In genomic region chr11:70067591-70068341, GRCh38 we compare ENCODE assay signal across 19 cellular contexts. TPM values are rescaled to one million over a fixed set of nuclear protein-coding genes. Genes with fewer than 3 reads are reported as not detected.
A peak's percentile ranks its signal among the peaks of the same experiment; 100 is the strongest.
DNase-seq lines count a peak whose midpoint lies in the region; ATAC-seq and TF ChIP-seq lines count a peak whose summit lies in the region.
"Had no signal": no experiment of that assay in that cellular context is flagged by ENCODE, and none has a peak within 500 bp of the region (broad histone marks: within the 10 kb centered on the region; RNA-seq: fewer than 3 reads in every experiment).

No MANE protein-coding gene starts in this region.

- peak overlapping the region; percentile 16 for H3K4me3 Mint-ChIP-seq in Calu3 (ENCODE audit: low read depth, unreplicated experiment)
- H3K4me3 Mint-ChIP-seq in mesothelial cell of epicardium = peak overlapping the region; percentile 9
- H3K4me3 Mint-ChIP-seq: activated naive CD8-positive, alpha-beta T cell; stimulated activated naive CD8-positive, alpha-beta T cell treated with anti-CD3 and anti-CD28 coated beads, Interleukin-15, amount 100 ng/mL, for 72 hours; T-cell had no signal

- H3K36me3 Mint-ChIP-seq in Calu3 (ENCODE audit: insufficient read depth, unreplicated experiment) (peaks cover 7% of the 10 kb centered on the region), mesothelial cell of epicardium (no peaks in the 10 kb centered on the region)
- H3K36me3 Mint-ChIP-seq: activated naive CD8-positive, alpha-beta T cell; T-cell had no signal

- H3K4me1 Mint-ChIP-seq in Calu3 (ENCODE audit: low read depth, unreplicated experiment) (peaks cover 33% of the 10 kb centered on the region), mesothelial cell of epicardium (peaks cover 63% of the 10 kb centered on the region)
- H3K4me1 Mint-ChIP-seq: stimulated activated naive CD8-positive, alpha-beta T cell treated with anti-CD3 and anti-CD28 coated beads, Interleukin-15, amount 100 ng/mL, for 72 hours; T-cell had no signal

- no peaks in the 10 kb centered on the region for H3K9me3 ChIP-seq in body of pancreas
- H3K9me3 ChIP-seq in BE2C = no peaks in the 10 kb centered on the region
- no peaks in the 10 kb centered on the region for H3K9me3 ChIP-seq in tibial nerve
- H3K9me3 ChIP-seq: ovary had no signal

- intact Hi-C loops in Calu3 (cut with micrococcal nuclease; ENCODE audit: unreplicated experiment) (no loop called here), body of pancreas (cut with DNase I) (no loop called here)

- H3K36me3 ChIP-seq in body of pancreas (replicated peaks in 1 of 2; ENCODE audit: insufficient read depth in 1 of 2, low read depth in 2 of 2) = no peaks in the 10 kb centered on the region
- no peaks in the 10 kb centered on the region for H3K36me3 ChIP-seq in BE2C
- H3K36me3 ChIP-seq in tibial nerve = no peaks in the 10 kb centered on the region
- H3K36me3 ChIP-seq: ovary had no signal

- peak; percentile 18 for ATAC-seq in body of pancreas
- no peak for ATAC-seq in GM18505 (IDR thresholded peaks at IDR 0.05; ENCODE audit: unreplicated experiment)
- ATAC-seq: left cardiac atrium; stimulated activated naive CD8-positive, alpha-beta T cell treated with anti-CD3 and anti-CD28 coated beads, Interleukin-15, amount 100 ng/mL, for 72 hours; T-cell had no signal

- BruUV-seq in Calu3 (replicated peaks; lab: Mats Ljungman, UMichigan) = no TSS peak

- peaks cover 10% of the 10 kb centered on the region for H3K4me1 ChIP-seq in body of pancreas
- no peaks in the 10 kb centered on the region for H3K4me1 ChIP-seq in BE2C
- no peaks in the 10 kb centered on the region for H3K4me1 ChIP-seq in tibial nerve

- H3K9me3 Mint-ChIP-seq in Calu3 (ENCODE audit: low read depth, unreplicated experiment) (no peaks in the 10 kb centered on the region), mesothelial cell of epicardium (no peaks in the 10 kb centered on the region)
- H3K9me3 Mint-ChIP-seq: stimulated activated naive CD8-positive, alpha-beta T cell treated with anti-CD3 and anti-CD28 coated beads, Interleukin-15, amount 100 ng/mL, for 72 hours; T-cell had no signal

- H3K4me3 ChIP-seq in body of pancreas (no peak overlapping the region), BE2C (ENCODE audit: low read depth, low read length) (no peak overlapping the region), tibial nerve (no peak overlapping the region)
- H3K4me3 ChIP-seq: ovary had no signal

- TF ChIP-seq CTCF in Calu3 (IDR thresholded peaks at IDR 0.05; ENCODE audit: unreplicated experiment) (no peak), body of pancreas (IDR thresholded peaks at IDR 0.05) (no peak), mesothelial cell of epicardium (IDR thresholded peaks at IDR 0.05; ENCODE audit: unreplicated experiment) (no peak), BE2C (IDR thresholded peaks at IDR 0.05; ENCODE audit: low read depth, low read length) (no peak), tibial nerve (IDR thresholded peaks at IDR 0.05) (no peak)

- peak; percentile 72 for DNase-seq in Calu3
- peak; percentile 70 for DNase-seq in HuH-7 (ENCODE audit: low spot score)
- peak in 1 of 4 donors; percentile 4 for DNase-seq in body of pancreas
- DNase-seq in mesothelial cell of epicardium (ENCODE audit: low spot score in 2 of 2, unreplicated experiment in 2 of 2) = peak in 1 of 2 experiments; percentile 41
- DNase-seq in BE2C = no peak
- no peak for DNase-seq in NCI-H1930 (lab: John Stamatoyannopoulos, UW)
- DNase-seq in tibial nerve (ENCODE audit: low spot score in 2 of 2) = no peak
- DNase-seq: activated CD4-positive, alpha-beta T cell treated with anti-CD3 and anti-CD28 coated beads, Interleukin-2, amount 50 U/mL, for 1 hour; KBM-7; left cardiac atrium; NCI-H510A treated with DMSO at 0.1 percent for 48 hours; ovary; stimulated activated CD4-positive, alpha-beta T cell treated with anti-CD3 and anti-CD28 coated beads, Interleukin-4, amount 100 ng/mL, for 24 hours; stimulated activated naive CD8-positive, alpha-beta T cell treated with anti-CD3 and anti-CD28 coated beads, Interleukin-15, amount 100 ng/mL, for 72 hours had no signal

- CTCF ChIA-PET in Calu3 (lab: Charles Lee) = interaction anchor here (0.6 to 1.3 kb wide), 5 partner anchors 8 to 1024 kb away, joined by 3 to 5 read pairs (median 3); no protein-coding TSS in a partner anchor

- H3K27me3 Mint-ChIP-seq in Calu3 (ENCODE audit: unreplicated experiment) (no peaks in the 10 kb centered on the region), mesothelial cell of epicardium (ENCODE audit: low read depth) (peaks cover 10% of the 10 kb centered on the region)

- H3K27ac ChIP-seq in body of pancreas (no peak overlapping the region), tibial nerve (no peak overlapping the region)
- H3K27ac ChIP-seq: C4-2B, ovary had no signal

- WGBS in body of pancreas, 2 donors = 22 to 37% methylated on average over 19 to 20 of the region's 20 CpGs
- WGBS in tibial nerve, 2 donors = 40 to 42% methylated on average over 20 of the region's 20 CpGs

- H3K27me3 ChIP-seq in body of pancreas (no peaks in the 10 kb centered on the region), BE2C (0 out of 2 replicates have a peak, but pooled peaks cover 4% of the 10 kb centered on the region), tibial nerve (peaks cover 0 to 47% of the 10 kb centered on the region in 2 donors)
- H3K27me3 ChIP-seq: ovary had no signal

- TF ChIP-seq POLR2A in body of pancreas (IDR thresholded peaks at IDR 0.05) = no peak
- TF ChIP-seq POLR2A in GM18505 (IDR thresholded peaks at IDR 0.05; ENCODE audit: borderline replicate concordance, extremely low read depth, insufficient read depth, insufficient read length) = no peak
- TF ChIP-seq POLR2A in tibial nerve (IDR thresholded peaks at IDR 0.05) = no peak

- no peak for TF ChIP-seq EP300 in tibial nerve (IDR thresholded peaks at IDR 0.05)

- peak overlapping the region; percentile 35 for H3K27ac Mint-ChIP-seq in Calu3 (ENCODE audit: unreplicated experiment)
- H3K27ac Mint-ChIP-seq in mesothelial cell of epicardium = peak overlapping the region; percentile 94
- H3K27ac Mint-ChIP-seq: activated naive CD8-positive, alpha-beta T cell; T-cell had no signal

RNA-seq across cellular contexts. Expression of gene ANO1, which starts 10.4 kb away (rescaled TPM):
- 10.4 and 17.8 TPM in 2 replicates for total RNA-seq in Calu3 (2022)
- 10 to 100 TPM in 1 of 2 donors, 1 to 10 TPM in 1; 7.3 to 23.1 TPM for total RNA-seq in body of pancreas
- total RNA-seq in mesothelial cell of epicardium = 35.1 to 39.6 TPM (median 37.2 TPM) in 3 replicates
- polyA plus RNA-seq in BE2C (2012; ENCODE audit: insufficient read depth, insufficient read length, low read depth) = not detected
- total RNA-seq in tibial nerve = 1 to 10 TPM; 1.7 to 6.3 (median 4.1) TPM
- total RNA-seq: fibroblast of villous mesenchyme had no signal

Comparison
In these comparisons a context has a peak if more than half of its experiments do, and no peak if none do; other contexts are left out.
1. DNase-seq: peak in Calu3 (single experiment) and HuH-7 (single experiment); none in BE2C (single experiment), NCI-H1930 (0 of 2) and tibial nerve (0 of 2).